Comparison of ENCODE assay signal across 35 cellular contexts in genomic region chr1:59051007-59051406, GRCh38.
"Had no signal": no experiment of that assay in that cellular context is flagged by ENCODE, and none has a peak within 500 bp of the region (broad histone marks: within the 10 kb centered on the region; RNA-seq: fewer than 3 reads in every experiment).

No MANE protein-coding gene starts in this region.

- H3K27ac Mint-ChIP-seq: activated naive CD4-positive, alpha-beta T cell treated with anti-CD3 and anti-CD28 coated beads for 36 hours; activated naive CD4-positive, alpha-beta T cell treated with anti-CD3 and anti-CD28 coated beads, Interleukin-2, amount 10 ng/mL, durations not matched to agents 7 days and 5 days; activated naive CD4-positive, alpha-beta T cell treated with anti-CD3 and anti-CD28 coated beads, Interleukin-2, amount 50 U/mL, for 24 hours; activated naive CD4-positive, alpha-beta T cell treated with anti-CD3 and anti-CD28 coated beads, Interleukin-2, amount 50 U/mL, for 72 hours; activated naive CD8-positive, alpha-beta T cell; activated naive CD8-positive, alpha-beta T cell treated with anti-CD3 and anti-CD28 coated beads for 36 hours; activated naive CD8-positive, alpha-beta T cell treated with anti-CD3 and anti-CD28 coated beads, Interleukin-2, amount 10 ng/mL, durations not matched to agents 7 days and 5 days; activated naive CD8-positive, alpha-beta T cell treated with anti-CD3 and anti-CD28 coated beads, Interleukin-2, amount 50 U/mL, for 24 hours; activated T-cell treated with anti-CD3 and anti-CD28 coated beads, Interleukin-2, amount 50 U/mL, for 24 hours; activated T-cell treated with anti-CD3 and anti-CD28 coated beads, Interleukin-2, amount 50 U/mL, for 72 hours; activated T-helper 1 cell treated with anti-CD3 and anti-CD28 coated beads, Interleukin-12 subunit alpha, Interleukin-12 subunit beta, Interleukin-2, Interleukin-4 antibody, amounts not matched to agents 30 ng/mL and 10 ng/mL and 1 ng/mL, durations not matched to agents 14 hours and 24 hours and 36 hours; activated T-helper 17 cell treated with anti-CD3 and anti-CD28 coated beads, Interleukin-2, amount 50 U/mL, for 72 hours; activated T-helper 2 cell treated with anti-CD3 and anti-CD28 coated beads, Interferon-gamma antibody, Interleukin-2, Interleukin-4, amounts not matched to agents 10 μg/mL and 5 μg/mL and 100 μg/mL, durations not matched to agents 14 hours and 24 hours and 36 hours; brain had no signal

- H3K27me3 Mint-ChIP-seq: activated naive CD4-positive, alpha-beta T cell treated with anti-CD3 and anti-CD28 coated beads, Interleukin-2, amount 50 U/mL, for 24 hours; activated naive CD8-positive, alpha-beta T cell; activated naive CD8-positive, alpha-beta T cell treated with anti-CD3 and anti-CD28 coated beads for 36 hours; activated naive CD8-positive, alpha-beta T cell treated with anti-CD3 and anti-CD28 coated beads, Interleukin-2, amount 10 ng/mL, durations not matched to agents 7 days and 5 days; activated naive CD8-positive, alpha-beta T cell treated with anti-CD3 and anti-CD28 coated beads, Interleukin-2, amount 50 U/mL, for 24 hours; activated T-cell treated with anti-CD3 and anti-CD28 coated beads, Interleukin-2, amount 50 U/mL, for 24 hours; brain; central memory CD8-positive, alpha-beta T cell had no signal

- ATAC-seq: activated naive CD4-positive, alpha-beta T cell treated with anti-CD3 and anti-CD28 coated beads, Interleukin-2, amount 50 U/mL, for 72 hours; activated naive CD8-positive, alpha-beta T cell treated with anti-CD3 and anti-CD28 coated beads, Interleukin-2, amount 50 U/mL, for 24 hours; activated T-cell treated with anti-CD3 and anti-CD28 coated beads, Interleukin-2, amount 50 U/mL, for 4 hours; activated T-cell treated with anti-CD3 and anti-CD28 coated beads, Interleukin-2, amount 50 U/mL, for 72 hours; activated T-helper 17 cell treated with anti-CD3 and anti-CD28 coated beads, Interleukin-2, amount 50 U/mL, for 72 hours; body of pancreas had no signal

- H3K4me3 Mint-ChIP-seq: activated naive CD4-positive, alpha-beta T cell treated with anti-CD3 and anti-CD28 coated beads for 36 hours; activated naive CD4-positive, alpha-beta T cell treated with anti-CD3 and anti-CD28 coated beads, Interleukin-2, amount 10 ng/mL, durations not matched to agents 7 days and 5 days; activated naive CD4-positive, alpha-beta T cell treated with anti-CD3 and anti-CD28 coated beads, Interleukin-2, amount 50 U/mL, for 24 hours; activated naive CD8-positive, alpha-beta T cell; activated naive CD8-positive, alpha-beta T cell treated with anti-CD3 and anti-CD28 coated beads for 36 hours; activated naive CD8-positive, alpha-beta T cell treated with anti-CD3 and anti-CD28 coated beads, Interleukin-2, amount 10 ng/mL, durations not matched to agents 7 days and 5 days; activated naive CD8-positive, alpha-beta T cell treated with anti-CD3 and anti-CD28 coated beads, Interleukin-2, amount 50 U/mL, for 24 hours; activated T-cell treated with anti-CD3 and anti-CD28 coated beads, Interleukin-2, amount 50 U/mL, for 24 hours; activated T-cell treated with anti-CD3 and anti-CD28 coated beads, Interleukin-2, amount 50 U/mL, for 4 hours; activated T-cell treated with anti-CD3 and anti-CD28 coated beads, Interleukin-2, amount 50 U/mL, for 72 hours; activated T-helper 1 cell treated with anti-CD3 and anti-CD28 coated beads, Interleukin-12 subunit alpha, Interleukin-12 subunit beta, Interleukin-2, Interleukin-4 antibody, amounts not matched to agents 30 ng/mL and 10 ng/mL and 1 ng/mL, durations not matched to agents 14 hours and 24 hours and 36 hours; activated T-helper 17 cell treated with anti-CD3 and anti-CD28 coated beads, Interleukin-2, amount 50 U/mL, for 72 hours; brain; central memory CD8-positive, alpha-beta T cell had no signal

- H3K36me3 Mint-ChIP-seq: brain had no signal

- H3K9me3 Mint-ChIP-seq: activated naive CD4-positive, alpha-beta T cell treated with anti-CD3 and anti-CD28 coated beads for 36 hours; activated naive CD4-positive, alpha-beta T cell treated with anti-CD3 and anti-CD28 coated beads, Interleukin-2, amount 50 U/mL, for 24 hours; activated naive CD8-positive, alpha-beta T cell treated with anti-CD3 and anti-CD28 coated beads for 36 hours; activated naive CD8-positive, alpha-beta T cell treated with anti-CD3 and anti-CD28 coated beads, Interleukin-2, amount 50 U/mL, for 24 hours; activated T-cell treated with anti-CD3 and anti-CD28 coated beads, Interleukin-2, amount 50 U/mL, for 24 hours; activated T-cell treated with anti-CD3 and anti-CD28 coated beads, Interleukin-2, amount 50 U/mL, for 4 hours; activated T-helper 17 cell treated with anti-CD3 and anti-CD28 coated beads, Interleukin-2, amount 50 U/mL, for 72 hours; activated T-helper 2 cell treated with anti-CD3 and anti-CD28 coated beads, Interferon-gamma antibody, Interleukin-2, Interleukin-4, amounts not matched to agents 10 μg/mL and 5 μg/mL and 100 μg/mL, durations not matched to agents 14 hours and 24 hours and 36 hours; central memory CD8-positive, alpha-beta T cell had no signal

- DNase-seq: activated effector memory CD4-positive, alpha-beta T cell treated with anti-CD3 and anti-CD28 coated beads, Interleukin-2, amount 50 U/mL, for 16 hours; activated effector memory CD4-positive, alpha-beta T cell treated with Interleukin-2 at 50 U/mL for 16 hours; activated gamma-delta T cell; activated gamma-delta T cell treated with Interleukin-2 at 50 U/mL for 16 hours; activated naive CD4-positive, alpha-beta T cell; activated naive CD4-positive, alpha-beta T cell treated with anti-CD3 and anti-CD28 coated beads for 36 hours; activated naive CD4-positive, alpha-beta T cell treated with anti-CD3 and anti-CD28 coated beads, Interleukin-2, amount 10 ng/mL, durations not matched to agents 7 days and 5 days; activated naive CD4-positive, alpha-beta T cell treated with anti-CD3 and anti-CD28 coated beads, Interleukin-2, amount 50 U/mL, for 16 hours; activated naive CD4-positive, alpha-beta T cell treated with Interleukin-2 at 50 U/mL for 16 hours; activated naive CD8-positive, alpha-beta T cell treated with anti-CD3 and anti-CD28 coated beads for 36 hours; activated naive CD8-positive, alpha-beta T cell treated with anti-CD3 and anti-CD28 coated beads, Interleukin-2, amount 10 ng/mL, durations not matched to agents 7 days and 5 days; activated naive CD8-positive, alpha-beta T cell treated with anti-CD3 and anti-CD28 coated beads, Interleukin-2, amount 50 U/mL, for 24 hours; activated T-cell treated with anti-CD3 and anti-CD28 coated beads, Interleukin-2, amount 50 U/mL, for 1 hour; activated T-cell treated with anti-CD3 and anti-CD28 coated beads, Interleukin-2, amount 50 U/mL, for 24 hours; activated T-cell treated with anti-CD3 and anti-CD28 coated beads, Interleukin-2, amount 50 U/mL, for 4 hours; activated T-cell treated with anti-CD3 and anti-CD28 coated beads, Interleukin-2, amount 50 U/mL, for 48 hours; activated T-cell treated with anti-CD3 and anti-CD28 coated beads, Interleukin-2, amount 50 U/mL, for 72 hours; adrenal gland; amniotic stem cell; amygdala; anterior cingulate cortex; aorta; body of pancreas; brain microvascular endothelial cell; caudate nucleus; central memory CD4-positive, alpha-beta T cell; cerebellar nuclear complex had no signal
